ENCODE assay signal across 27 cellular contexts in the genomic region with DNA sequence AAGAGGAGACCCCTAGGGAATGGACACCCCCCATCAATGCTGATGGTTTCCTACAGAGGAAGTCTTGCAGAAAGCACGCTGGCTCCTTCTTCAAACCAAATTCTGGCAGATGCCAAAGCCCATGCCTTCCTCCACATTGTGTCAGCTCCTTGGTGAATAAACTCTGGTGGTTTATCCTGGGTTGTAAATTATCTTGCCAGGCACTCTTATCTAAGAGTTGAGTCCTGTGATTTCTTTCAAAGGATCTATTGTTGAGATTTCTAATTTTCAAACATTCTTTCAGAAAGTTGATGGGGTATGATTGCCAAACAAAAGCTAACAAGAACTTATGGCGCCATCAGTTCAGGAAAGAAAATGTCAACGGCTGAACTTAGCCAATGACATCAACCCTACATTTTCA.
"Had no signal": no experiment of that assay in that cellular context is flagged by ENCODE, and none has a peak within 500 bp of the region (broad histone marks: within the 10 kb centered on the region; RNA-seq: fewer than 3 reads in every experiment).

No MANE protein-coding gene starts in this region.

- H3K27ac ChIP-seq: colonic mucosa, epithelial cell of prostate, esophagus squamous epithelium, gastrocnemius medialis, heart right ventricle, left lung, lower lobe of right lung had no signal

- H3K4me1 ChIP-seq: colonic mucosa, esophagus squamous epithelium, gastrocnemius medialis, heart right ventricle, left lung, lower lobe of right lung had no signal

- DNase-seq: colonic mucosa; cortex of kidney; effector CD8-positive, alpha-beta T cell; effector memory CD8-positive, alpha-beta T cell; erythroblast; esophagus squamous epithelium; foreskin fibroblast; foreskin melanocyte; gastrocnemius medialis; glutamatergic neuron; heart right ventricle; hippocampal formation; left cardiac atrium; left lung; left ventricle myocardium superior; lower lobe of right lung; mesenchymal stem cell; mucosa of descending colon; naive B cell had no signal

- H3K9me3 ChIP-seq: colonic mucosa, esophagus squamous epithelium, gastrocnemius medialis, lower lobe of right lung, mucosa of descending colon had no signal

- H3K4me3 Mint-ChIP-seq: dendritic cell treated with granulocyte-macrophage colony-stimulating factor and Interleukin-4, amounts not matched to agents 40 ng/mL and 50 ng/mL, for 4 days; effector memory CD8-positive, alpha-beta T cell; endodermal cell; mesothelial cell of epicardium; naive B cell had no signal

- H3K9me3 Mint-ChIP-seq: dendritic cell treated with granulocyte-macrophage colony-stimulating factor and Interleukin-4, amounts not matched to agents 40 ng/mL and 50 ng/mL, for 4 days had no signal

- H3K36me3 Mint-ChIP-seq: naive B cell had no signal

- H3K4me1 Mint-ChIP-seq: naive B cell had no signal

- H3K27me3 Mint-ChIP-seq: dendritic cell treated with granulocyte-macrophage colony-stimulating factor and Interleukin-4, amounts not matched to agents 40 ng/mL and 50 ng/mL, for 4 days had no signal

- H3K36me3 ChIP-seq: colonic mucosa, esophagus squamous epithelium, gastrocnemius medialis, heart right ventricle, left lung, lower lobe of right lung had no signal

- H3K27me3 ChIP-seq: colonic mucosa had no signal

- ATAC-seq: effector memory CD8-positive, alpha-beta T cell; esophagus mucosa; gastrocnemius medialis; heart right ventricle; left cardiac atrium; left lung; left ventricle myocardium superior; lower lobe of right lung; mucosa of descending colon had no signal

- H3K4me3 ChIP-seq: colonic mucosa, esophagus squamous epithelium, gastrocnemius medialis, heart right ventricle, left lung, lower lobe of right lung, mucosa of descending colon had no signal

- FAIRE-seq: endometrium, islet of Langerhans, keratinocyte had no signal

- H3K27ac Mint-ChIP-seq: dendritic cell treated with granulocyte-macrophage colony-stimulating factor and Interleukin-4, amounts not matched to agents 40 ng/mL and 50 ng/mL, for 4 days; effector memory CD8-positive, alpha-beta T cell; mesothelial cell of epicardium; naive B cell had no signal
